In the genomic region with DNA sequence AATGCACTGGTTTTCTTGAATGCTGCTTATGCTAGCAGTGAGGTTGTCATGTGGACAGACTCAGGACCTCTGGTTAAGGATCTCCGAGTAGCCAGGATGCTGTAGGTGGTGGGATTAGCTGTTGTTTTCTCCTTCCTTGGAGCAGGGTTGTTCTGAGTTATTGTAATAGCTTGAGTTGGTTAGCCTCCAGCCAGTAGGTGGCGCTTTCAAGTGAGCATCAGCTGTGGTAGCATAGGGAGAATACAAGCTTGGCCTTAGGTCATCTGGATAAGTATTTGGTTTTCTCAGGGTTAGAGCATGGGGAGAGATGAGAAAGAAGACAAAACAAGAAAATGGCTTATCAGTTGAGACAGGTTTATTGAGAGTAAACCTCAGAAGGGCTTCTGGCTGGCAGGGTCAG, we compare ENCODE assay signal across 12 cellular contexts.
DNase-seq lines count a peak whose midpoint lies in the region; ATAC-seq and TF ChIP-seq lines count a peak whose summit lies in the region.
"Had no signal": no experiment of that assay in that cellular context is flagged by ENCODE, and none has a peak within 500 bp of the region (broad histone marks: within the 10 kb centered on the region; RNA-seq: fewer than 3 reads in every experiment).

No MANE protein-coding gene starts in this region.

- H3K9me2 ChIP-seq in Loucy (replicated peaks; ENCODE audit: low read depth, low read length) = no peaks in the 10 kb centered on the region

- H3K4me3 ChIP-seq in Loucy (ENCODE audit: low read length, poor library complexity, severe bottlenecking) = no peak overlapping the region
- H3K4me3 ChIP-seq: left lung had no signal

- no peaks in the 10 kb centered on the region for H4K20me1 ChIP-seq in Loucy (ENCODE audit: insufficient read depth, low read length, poor library complexity, severe bottlenecking)

- DNase-seq in activated CD4-positive, alpha-beta T cell treated with anti-CD3 and anti-CD28 coated beads, Interleukin-2, amount 50 U/mL, for 48 hours = peak; percentile 13 to 19
- no peak for DNase-seq in activated CD4-positive, alpha-beta T cell treated with anti-CD3 and anti-CD28 coated beads for 1 hour
- DNase-seq in glutamatergic neuron (no peak), kidney glomerular epithelial cell (lab: John Stamatoyannopoulos, UW) (no peak), Ammon's horn (ENCODE audit: low spot score) (no peak)
- DNase-seq: cerebellar nuclear complex, left lung, NCI-H510A had no signal

- H3K36me3 Mint-ChIP-seq in glutamatergic neuron (ENCODE audit: unreplicated experiment) = peaks cover 5% of the 10 kb centered on the region

- H3K27me3 ChIP-seq in Loucy (ENCODE audit: insufficient read depth, low read length, poor library complexity, severe bottlenecking) = no peaks in the 10 kb centered on the region
- H3K27me3 ChIP-seq: left lung had no signal

- no peaks in the 10 kb centered on the region for H3F3A ChIP-seq in Loucy (ENCODE audit: low read depth)

- peak; percentile 69 for ATAC-seq in GM19455 (IDR thresholded peaks at IDR 0.05; ENCODE audit: unreplicated experiment)
- no peak for ATAC-seq in HG03135 (IDR thresholded peaks at IDR 0.05; ENCODE audit: unreplicated experiment)
- ATAC-seq: left lung had no signal

- no peak overlapping the region for H3K27ac Mint-ChIP-seq in glutamatergic neuron (ENCODE audit: unreplicated experiment)
- H3K27ac Mint-ChIP-seq: T-helper 1 cell treated with Interleukin-12 subunit alpha and Interleukin-12 subunit beta and Interleukin-4 antibody, amounts not matched to agents 30 μg/mL and 1 μg/mL, for 36 hours had no signal

- no peaks in the 10 kb centered on the region for H3K9me3 ChIP-seq in Loucy (ENCODE audit: insufficient read depth, low read depth, low read length)

- H3K79me2 ChIP-seq in Loucy (ENCODE audit: insufficient read depth, low read length) = no peaks in the 10 kb centered on the region

- H3K9ac ChIP-seq in Loucy (ENCODE audit: low read depth, low read length, poor library complexity, severe bottlenecking) = no peak overlapping the region

- H3K4me1 ChIP-seq in Loucy (ENCODE audit: insufficient read depth, low read length, poor library complexity, severe bottlenecking) = no peaks in the 10 kb centered on the region
- H3K4me1 ChIP-seq: left lung had no signal

- H3K9me3 Mint-ChIP-seq in glutamatergic neuron (ENCODE audit: unreplicated experiment) = no peaks in the 10 kb centered on the region
- H3K9me3 Mint-ChIP-seq: T-helper 1 cell treated with Interleukin-12 subunit alpha and Interleukin-12 subunit beta and Interleukin-4 antibody, amounts not matched to agents 30 μg/mL and 1 μg/mL, for 36 hours had no signal

- peaks cover 2% of the 10 kb centered on the region for H3K27me3 Mint-ChIP-seq in glutamatergic neuron (ENCODE audit: unreplicated experiment)

- H3K4me1 Mint-ChIP-seq in glutamatergic neuron (ENCODE audit: low read depth, unreplicated experiment) = no peaks in the 10 kb centered on the region

- TF ChIP-seq CTCF in Loucy (conservative IDR thresholded peaks at IDR 0.05; ENCODE audit: low read length) = peak; percentile 55
- peak; percentile 28 for TF ChIP-seq CTCF in glutamatergic neuron (IDR thresholded peaks at IDR 0.05; ENCODE audit: partially characterized antibody, unreplicated experiment)

- no peak overlapping the region for H2AFZ ChIP-seq in Loucy (ENCODE audit: low read length)

- H3K36me3 ChIP-seq in Loucy (ENCODE audit: insufficient read depth, low read length) = no peaks in the 10 kb centered on the region
- H3K36me3 ChIP-seq: left lung had no signal

- H3K4me3 Mint-ChIP-seq in glutamatergic neuron (ENCODE audit: unreplicated experiment) = no peak overlapping the region
- H3K4me3 Mint-ChIP-seq: T-helper 1 cell treated with Interleukin-12 subunit alpha and Interleukin-12 subunit beta and Interleukin-4 antibody, amounts not matched to agents 30 μg/mL and 1 μg/mL, for 36 hours had no signal

- H3K4me2 ChIP-seq in Loucy (ENCODE audit: low read depth, low read length, poor library complexity, severe bottlenecking) = no peak overlapping the region

Comparison
In these comparisons a context has a peak if more than half of its experiments do, and no peak if none do; other contexts are left out.
1. DNase-seq: peak in activated CD4-positive, alpha-beta T cell treated with anti-CD3 and anti-CD28 coated beads, Interleukin-2, amount 50 U/mL, for 48 hours (2 of 2); none in activated CD4-positive, alpha-beta T cell treated with anti-CD3 and anti-CD28 coated beads for 1 hour (single experiment), glutamatergic neuron (single experiment), kidney glomerular epithelial cell (single experiment) and Ammon's horn (single experiment).